Comparison of ENCODE assay signal across 8 cellular contexts in genomic region chr2:130391058-130391871, GRCh38. TPM values are rescaled to one million over a fixed set of nuclear protein-coding genes. Genes with fewer than 3 reads are reported as not detected.
DNase-seq lines count a peak whose midpoint lies in the region; ATAC-seq and TF ChIP-seq lines count a peak whose summit lies in the region.

No MANE protein-coding gene starts in this region.

- TF ChIP-seq POLR2A in Peyer's patch (IDR thresholded peaks at IDR 0.05) (peak; percentile 49), suprapubic skin (IDR thresholded peaks at IDR 0.05) (peak in 1 of 2 donors; percentile 8)

- no peak for TF ChIP-seq CTCF in Peyer's patch (IDR thresholded peaks at IDR 0.05)
- no peak for TF ChIP-seq CTCF in fibroblast of the aortic adventitia (IDR thresholded peaks at IDR 0.05; ENCODE audit: insufficient read depth, low read length)
- TF ChIP-seq CTCF in suprapubic skin (IDR thresholded peaks at IDR 0.05) = no peak

- H3K36me3 Mint-ChIP-seq in natural killer cell treated with Interleukin-12 subunit alpha and Interleukin-12 subunit beta and Interleukin-15 and Interleukin-18, amount 100 ng/mL, for 72 hours = no peaks in the 10 kb centered on the region

- no peak for TF ChIP-seq EP300 in suprapubic skin (IDR thresholded peaks at IDR 0.05)

- H3K4me3 ChIP-seq in Peyer's patch = peak overlapping the region; percentile 62 to 67 (median 64)
- H3K4me3 ChIP-seq in fibroblast of the aortic adventitia (ENCODE audit: low read depth, low read length) = peak overlapping the region; percentile 72
- H3K4me3 ChIP-seq in suprapubic skin = peak overlapping the region; percentile 65

- peak overlapping the region; percentile 81 for H3K4me3 Mint-ChIP-seq in natural killer cell treated with Interleukin-12 subunit alpha and Interleukin-12 subunit beta and Interleukin-15 and Interleukin-18, amount 100 ng/mL, for 72 hours

- peak overlapping the region; percentile 68 to 88 (median 82) for H3K27ac ChIP-seq in Peyer's patch
- H3K27ac ChIP-seq in suprapubic skin = peak overlapping the region; percentile 86

- H3K36me3 ChIP-seq in Peyer's patch (no peaks in the 10 kb centered on the region), suprapubic skin (no peaks in the 10 kb centered on the region)

- DNase-seq in DMS53 treated with DMSO at 0.1 percent for 48 hours (lab: John Stamatoyannopoulos, UW; ENCODE audit: unreplicated experiment) = peak; percentile 25
- peak; percentile 61 for DNase-seq in HuH-7 (ENCODE audit: low spot score)
- DNase-seq in Peyer's patch = peak; percentile 80 to 93 (median 90)
- peak; percentile 46 for DNase-seq in activated effector memory CD4-positive, alpha-beta T cell treated with Interleukin-2 at 50 U/mL for 16 hours
- peak; percentile 64 for DNase-seq in fibroblast of the aortic adventitia (ENCODE audit: low read depth)
- DNase-seq in natural killer cell treated with Interleukin-12 subunit alpha and Interleukin-12 subunit beta and Interleukin-15 and Interleukin-18, amount 100 ng/mL, for 72 hours (ENCODE audit: low spot score) = peak; percentile 85
- DNase-seq in suprapubic skin (ENCODE audit: low spot score in 2 of 2) = peak in 1 of 2 donors; percentile 79

- 4% methylated on average over 32 of the region's 59 CpGs for WGBS in suprapubic skin

- H3K9me3 ChIP-seq in Peyer's patch = no peaks in the 10 kb centered on the region
- no peaks in the 10 kb centered on the region for H3K9me3 ChIP-seq in suprapubic skin

- peaks cover 12% of the 10 kb centered on the region in 2 donors for H3K4me1 Mint-ChIP-seq in natural killer cell treated with Interleukin-12 subunit alpha and Interleukin-12 subunit beta and Interleukin-15 and Interleukin-18, amount 100 ng/mL, for 72 hours (ENCODE audit: low read depth in 2 of 2)

- peak; percentile 85 for ATAC-seq in GM21576 (IDR thresholded peaks at IDR 0.05; ENCODE audit: unreplicated experiment)
- ATAC-seq in natural killer cell treated with Interleukin-12 subunit alpha and Interleukin-12 subunit beta and Interleukin-15 and Interleukin-18, amount 100 ng/mL, for 72 hours = peak; percentile 96

- H3K27me3 Mint-ChIP-seq in natural killer cell treated with Interleukin-12 subunit alpha and Interleukin-12 subunit beta and Interleukin-15 and Interleukin-18, amount 100 ng/mL, for 72 hours = no peaks in the 10 kb centered on the region

- peak overlapping the region; percentile 62 to 94 for H3K27ac Mint-ChIP-seq in natural killer cell treated with Interleukin-12 subunit alpha and Interleukin-12 subunit beta and Interleukin-15 and Interleukin-18, amount 100 ng/mL, for 72 hours

- H3K4me1 ChIP-seq in Peyer's patch (peaks cover 0 to 16% (median 7%) of the 10 kb centered on the region in 4 donors), suprapubic skin (peaks cover 42% of the 10 kb centered on the region)

- no peaks in the 10 kb centered on the region for H3K9me3 Mint-ChIP-seq in natural killer cell treated with Interleukin-12 subunit alpha and Interleukin-12 subunit beta and Interleukin-15 and Interleukin-18, amount 100 ng/mL, for 72 hours

- no peaks in the 10 kb centered on the region for H3K27me3 ChIP-seq in Peyer's patch
- no peaks in the 10 kb centered on the region for H3K27me3 ChIP-seq in suprapubic skin

RNA-seq across cellular contexts. Expression of gene PTPN18, which starts 35.4 kb away (rescaled TPM):
- total RNA-seq in Peyer's patch (100 to 1,000 TPM; 137 to 208 (median 169) TPM), fibroblast of the aortic adventitia (ENCODE audit: low replicate concordance) (22.2 and 25.8 TPM in 2 replicates), suprapubic skin (10 to 100 TPM; 18.0 to 72.4 (median 28.4) TPM)
- total RNA-seq in natural killer cell treated with Interleukin-12 subunit alpha and Interleukin-12 subunit beta and Interleukin-15 and Interleukin-18, amount 100 ng/mL, for 72 hours = 100 to 1,000 TPM in 1 of 2 donors, 10 to 100 TPM in 1; 97.9 to 101 TPM

RNA-seq across cellular contexts. Expression of gene IMP4, which starts 48.6 kb away (rescaled TPM):
- total RNA-seq in Peyer's patch (10 to 100 TPM; 41.9 to 99.9 (median 62.8) TPM), fibroblast of the aortic adventitia (ENCODE audit: low replicate concordance) (59.0 and 66.1 TPM in 2 replicates), suprapubic skin (100 to 1,000 TPM in 2 of 4 donors, 10 to 100 TPM in 2; 84.0 to 125 (median 98.8) TPM)
- total RNA-seq in natural killer cell treated with Interleukin-12 subunit alpha and Interleukin-12 subunit beta and Interleukin-15 and Interleukin-18, amount 100 ng/mL, for 72 hours = 100 to 1,000 TPM in 1 of 2 donors, 10 to 100 TPM in 1; 94.1 to 198 TPM
